ENCODE assay signal across 8 cellular contexts in the genomic region with DNA sequence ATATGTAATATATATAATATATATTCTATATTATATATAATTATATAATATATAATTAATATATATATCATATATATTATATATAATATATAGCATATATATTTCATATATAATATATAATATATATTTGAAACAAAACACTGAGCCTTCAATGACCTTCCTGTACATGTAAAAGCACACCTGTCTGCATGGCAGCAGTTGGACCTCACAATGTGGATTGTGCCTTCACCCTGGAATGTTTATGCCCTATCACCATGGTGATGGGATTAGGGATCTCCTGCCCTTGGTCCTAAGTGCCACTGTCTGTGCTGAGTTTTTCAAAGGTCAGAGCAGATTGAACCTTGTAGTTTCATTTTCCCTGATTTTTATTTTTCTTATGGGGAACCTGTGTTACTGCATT.
DNase-seq lines count a peak whose midpoint lies in the region; ATAC-seq and TF ChIP-seq lines count a peak whose summit lies in the region.
"Not testable (repeated sequence)": the region's sequence is repeated elsewhere in the genome, so short reads cannot be mapped to it uniquely, and the experiment has no call there.

No MANE protein-coding gene starts in this region.

- H3K36me3 Mint-ChIP-seq in activated naive CD8-positive, alpha-beta T cell treated with anti-CD3 and anti-CD28 coated beads, Interleukin-2, amount 10 ng/mL, durations not matched to agents 7 days and 5 days: not testable (repeated sequence)

- H3K4me1 Mint-ChIP-seq in activated naive CD8-positive, alpha-beta T cell treated with anti-CD3 and anti-CD28 coated beads, Interleukin-2, amount 10 ng/mL, durations not matched to agents 7 days and 5 days: not testable (repeated sequence)

- not testable (repeated sequence) for H3K4me3 ChIP-seq in left lung, gastrocnemius medialis, upper lobe of right lung

- POLR2A ChIA-PET in activated naive CD8-positive, alpha-beta T cell treated with anti-CD3 and anti-CD28 coated beads, Interleukin-2, amount 10 ng/mL, durations not matched to agents 7 days and 5 days (lab: Charles Lee): not testable (repeated sequence)

- not testable (repeated sequence) for H3K27ac Mint-ChIP-seq in activated naive CD8-positive, alpha-beta T cell treated with anti-CD3 and anti-CD28 coated beads, Interleukin-2, amount 10 ng/mL, durations not matched to agents 7 days and 5 days

- DNase-seq in activated naive CD8-positive, alpha-beta T cell treated with anti-CD3 and anti-CD28 coated beads, Interleukin-2, amount 10 ng/mL, durations not matched to agents 7 days and 5 days; Right ventricle myocardium superior; left lung; gastrocnemius medialis; upper lobe of right lung: not testable (repeated sequence)

- not testable (repeated sequence) for TF ChIP-seq CTCF in left lung (IDR thresholded peaks at IDR 0.05); gastrocnemius medialis (IDR thresholded peaks at IDR 0.05 in 4 of 5, conservative IDR thresholded peaks at IDR 0.05 in 1 of 5); upper lobe of right lung (IDR thresholded peaks at IDR 0.05)

- not testable (repeated sequence) for H3K9me3 ChIP-seq in left lung, gastrocnemius medialis, upper lobe of right lung

- not testable (repeated sequence) for H3K27me3 Mint-ChIP-seq in activated naive CD8-positive, alpha-beta T cell treated with anti-CD3 and anti-CD28 coated beads, Interleukin-2, amount 10 ng/mL, durations not matched to agents 7 days and 5 days

- H3K27me3 ChIP-seq in left lung, gastrocnemius medialis, upper lobe of right lung: not testable (repeated sequence)

- not testable (repeated sequence) for TF ChIP-seq POLR2A in gastrocnemius medialis (IDR thresholded peaks at IDR 0.05)

- H3K36me3 ChIP-seq in left lung, gastrocnemius medialis, upper lobe of right lung: not testable (repeated sequence)

- not testable (repeated sequence) for H3K27ac ChIP-seq in left lung, gastrocnemius medialis, upper lobe of right lung

- peaks cover 16% of the 10 kb centered on the region for H3K9me3 Mint-ChIP-seq in activated naive CD8-positive, alpha-beta T cell treated with anti-CD3 and anti-CD28 coated beads, Interleukin-2, amount 10 ng/mL, durations not matched to agents 7 days and 5 days

- H3K4me3 Mint-ChIP-seq in activated naive CD8-positive, alpha-beta T cell treated with anti-CD3 and anti-CD28 coated beads, Interleukin-2, amount 10 ng/mL, durations not matched to agents 7 days and 5 days: not testable (repeated sequence)

- ATAC-seq in GM19035 (IDR thresholded peaks at IDR 0.05; ENCODE audit: unreplicated experiment) (peak; percentile 25), GM21737 (IDR thresholded peaks at IDR 0.05; ENCODE audit: unreplicated experiment) (peak; percentile 30), HG03439 (IDR thresholded peaks at IDR 0.05; ENCODE audit: unreplicated experiment) (peak; percentile 34), Right ventricle myocardium superior (ENCODE audit: poor library complexity) (peak; percentile 47), left lung (peak; percentile 37), gastrocnemius medialis (peak; percentile 23 to 37), upper lobe of right lung (peak; percentile 65)
- peak; percentile 32 for ATAC-seq in activated naive CD8-positive, alpha-beta T cell treated with anti-CD3 and anti-CD28 coated beads, Interleukin-2, amount 10 ng/mL, durations not matched to agents 7 days and 5 days (ENCODE audit: low read depth)

- in situ Hi-C loops in gastrocnemius medialis (cut with MboI; ENCODE audit: low sequenced_read_pairs in 4 of 4): not testable (repeated sequence)

- intact Hi-C loops in Right ventricle myocardium superior (cut with DNase I); left lung (cut with DNase I); gastrocnemius medialis (cut with DNase I; ENCODE audit: low total_unique reads); upper lobe of right lung (cut with DNase I): not testable (repeated sequence)

- H3K4me1 ChIP-seq in left lung, gastrocnemius medialis, upper lobe of right lung: not testable (repeated sequence)
